Comparison of ENCODE assay signal across 19 cellular contexts in genomic region chr15:99143230-99143629, GRCh38. TPM values are rescaled to one million over a fixed set of nuclear protein-coding genes. Genes with fewer than 3 reads are reported as not detected.
DNase-seq lines count a peak whose midpoint lies in the region; ATAC-seq, FAIRE-seq and TF ChIP-seq lines count a peak whose summit lies in the region.
"Had no signal": no experiment of that assay in that cellular context is flagged by ENCODE, and none has a peak within 500 bp of the region (broad histone marks: within the 10 kb centered on the region; RNA-seq: fewer than 3 reads in every experiment).

No MANE protein-coding gene starts in this region.

- no peak overlapping the region for H3K4me3 Mint-ChIP-seq in neural progenitor cell
- H3K4me3 Mint-ChIP-seq: activated naive CD4-positive, alpha-beta T cell treated with anti-CD3 and anti-CD28 coated beads for 36 hours; CD8-positive, alpha-beta T cell; naive thymus-derived CD8-positive, alpha-beta T cell had no signal

- H3K9me3 ChIP-seq in left ventricle myocardium inferior (replicated peaks) (no peaks in the 10 kb centered on the region), heart left ventricle (no peaks in the 10 kb centered on the region), H1 (ENCODE audit: insufficient read depth in 2 of 2, low read depth in 1 of 2, low read length in 1 of 2) (no peaks in the 10 kb centered on the region), neural progenitor cell (ENCODE audit: low read depth) (no peaks in the 10 kb centered on the region)
- H3K9me3 ChIP-seq: tibial nerve had no signal

- H3K4me1 ChIP-seq in left ventricle myocardium inferior (peaks cover 37% of the 10 kb centered on the region), heart left ventricle (peaks cover 0 to 26% (median 7%) of the 10 kb centered on the region in 12 donors), H1 (replicated peaks in 1 of 4; ENCODE audit: control insufficient read depth in 3 of 4, insufficient read depth in 4 of 4, low read length in 3 of 4) (peaks cover 5 to 27% (median 17%) of the 10 kb centered on the region in 4 experiments), neural progenitor cell (peaks cover 27% of the 10 kb centered on the region)

- intact Hi-C loops in left ventricle myocardium inferior (cut with micrococcal nuclease) (no loop called here), heart left ventricle (cut with DNase I) (loop anchor here in 1 of 10 donors (5.0 kb wide), 1 partner anchor 36 kb away; the partner anchor contains the start of gene SYNM), sciatic nerve (cut with DNase I) (no loop called here)

- H3K27me3 ChIP-seq in left ventricle myocardium inferior (ENCODE audit: low read depth) = no peaks in the 10 kb centered on the region
- H3K27me3 ChIP-seq in heart left ventricle = no peaks in the 10 kb centered on the region
- no peaks in the 10 kb centered on the region for H3K27me3 ChIP-seq in H1 (replicated peaks in 1 of 4; ENCODE audit: control insufficient read depth in 3 of 4, extremely low read depth in 1 of 4, insufficient read depth in 3 of 4, low read length in 3 of 4)
- H3K27me3 ChIP-seq in neural progenitor cell = no peaks in the 10 kb centered on the region
- H3K27me3 ChIP-seq: brain microvascular endothelial cell, tibial nerve had no signal

- H2BK20ac ChIP-seq in H1 (ENCODE audit: low read length) = no peak overlapping the region

- peak overlapping the region; percentile 10 to 32; a peak in 1 of 4 replicates for H3K4me2 ChIP-seq in H1 (ENCODE audit: insufficient read depth in 1 of 2, low read depth in 2 of 2, low read length in 2 of 2)
- H3K4me2 ChIP-seq in neural progenitor cell = peak overlapping the region; percentile 70

- H2AFZ ChIP-seq in H1 (ENCODE audit: low read length) = no peak overlapping the region
- no peak overlapping the region for H2AFZ ChIP-seq in neural progenitor cell (replicated peaks)

- no peak overlapping the region for H3K4ac ChIP-seq in H1 (replicated peaks; ENCODE audit: insufficient read length, low read depth, low read length)

- H3K9ac ChIP-seq in H1 (replicated peaks in 1 of 4; ENCODE audit: extremely low read depth in 1 of 4, low read depth in 3 of 4, low read length in 3 of 4) = no peak overlapping the region
- H3K9ac ChIP-seq in neural progenitor cell = no peak overlapping the region

- TF ChIP-seq CTCF in left ventricle myocardium inferior (IDR thresholded peaks at IDR 0.05; ENCODE audit: borderline replicate concordance) (no peak), heart left ventricle (IDR thresholded peaks at IDR 0.05) (no peak), H1 (IDR thresholded peaks at IDR 0.05; ENCODE audit: control extremely low read depth in 1 of 3, insufficient read depth in 1 of 3, low read depth in 1 of 3, low read length in 3 of 3) (no peak), neural progenitor cell (IDR thresholded peaks at IDR 0.05) (no peak)

- H3K79me1 ChIP-seq in H1 (ENCODE audit: low read depth, low read length) = no peaks in the 10 kb centered on the region

- H3K56ac ChIP-seq in H1 (replicated peaks; ENCODE audit: insufficient read length, low read depth, low read length) = no peak overlapping the region

- ATAC-seq in heart left ventricle = no peak
- ATAC-seq in GM21737 (IDR thresholded peaks at IDR 0.05; ENCODE audit: unreplicated experiment) = no peak
- no peak for ATAC-seq in sciatic nerve
- ATAC-seq: CD8-positive, alpha-beta T cell; naive thymus-derived CD8-positive, alpha-beta T cell had no signal

- POLR2A ChIA-PET in H1 (lab: Charles Lee; ENCODE audit: partially characterized antibody) = no interaction called here

- no peak for TF ChIP-seq RAD21 in H1 (IDR thresholded peaks at IDR 0.05 in 1 of 2, conservative IDR thresholded peaks at IDR 0.05 in 1 of 2; ENCODE audit: low read depth in 2 of 2, low read length in 2 of 2)

- no peak overlapping the region for H2BK12ac ChIP-seq in H1 (ENCODE audit: low read depth, low read length)

- peaks cover 27% of the 10 kb centered on the region for H3F3A ChIP-seq in neural progenitor cell (ENCODE audit: low read depth)

- peak overlapping the region; percentile 71 for H3K27ac ChIP-seq in left ventricle myocardium inferior (replicated peaks)
- peak overlapping the region in 3 of 12 donors; percentile 27 to 98 (median 65) for H3K27ac ChIP-seq in heart left ventricle
- H3K27ac ChIP-seq in H1 (ENCODE audit: low read depth, low read length) = no peak overlapping the region
- peak overlapping the region; percentile 83 for H3K27ac ChIP-seq in neural progenitor cell
- H3K27ac ChIP-seq: brain microvascular endothelial cell had no signal

- no peaks in the 10 kb centered on the region for H3K9me3 Mint-ChIP-seq in neural progenitor cell
- H3K9me3 Mint-ChIP-seq: activated naive CD4-positive, alpha-beta T cell treated with anti-CD3 and anti-CD28 coated beads for 36 hours; CD8-positive, alpha-beta T cell; naive thymus-derived CD8-positive, alpha-beta T cell had no signal

- no peak overlapping the region for H3K23ac ChIP-seq in H1 (ENCODE audit: insufficient read length)

- H2BK5ac ChIP-seq in H1 (ENCODE audit: low read depth, low read length) = no peak overlapping the region

- H4K20me1 ChIP-seq in H1 (replicated peaks in 1 of 2; ENCODE audit: control insufficient read depth in 1 of 2, insufficient read depth in 2 of 2, low read length in 2 of 2) (no peaks in the 10 kb centered on the region), neural progenitor cell (ENCODE audit: low read depth) (no peaks in the 10 kb centered on the region)

- no peak for TF ChIP-seq EP300 in H1 (IDR thresholded peaks at IDR 0.05; ENCODE audit: borderline replicate concordance in 1 of 2, low read depth in 2 of 2, low read length in 2 of 2)

- H3K79me2 ChIP-seq in H1 (ENCODE audit: control insufficient read depth in 1 of 2, insufficient read depth in 2 of 2, low read length in 2 of 2) (no peaks in the 10 kb centered on the region), neural progenitor cell (ENCODE audit: low read depth) (no peaks in the 10 kb centered on the region)

- WGBS in heart left ventricle, 4 donors = 80 to 86% (median 84%) methylated on average over 3 of the region's 3 CpGs
- 43% methylated on average over 3 of the region's 3 CpGs; no CpG with 5 or more reads in 1 of the 2 experiments for WGBS in H1 (ENCODE audit: extremely low coverage in 1 of 2, insufficient coverage in 1 of 2, insufficient read length in 1 of 2, insufficient replicate concordance in 2 of 2, low coverage in 1 of 2, low lambda C conversion rate in 2 of 2, missing lambda C conversion rate in 1 of 2), 2 experiments

- no peak overlapping the region for H3K14ac ChIP-seq in H1 (ENCODE audit: insufficient read length)

- peaks cover 14% of the 10 kb centered on the region for H3K36me3 Mint-ChIP-seq in neural progenitor cell
- H3K36me3 Mint-ChIP-seq: CD8-positive, alpha-beta T cell; naive thymus-derived CD8-positive, alpha-beta T cell had no signal

- H4K8ac ChIP-seq in H1 (ENCODE audit: extremely low read depth, insufficient read depth, low read length) = no peak overlapping the region

- no peak overlapping the region for H4K5ac ChIP-seq in H1 (ENCODE audit: insufficient read length, low read depth, low read length)

- H3K27me3 Mint-ChIP-seq in neural progenitor cell (ENCODE audit: insufficient read depth, low read depth) = peaks cover 2% of the 10 kb centered on the region
- H3K27me3 Mint-ChIP-seq: naive thymus-derived CD8-positive, alpha-beta T cell had no signal

- H2BK15ac ChIP-seq in H1 (ENCODE audit: low read length) = no peak overlapping the region

- no peak overlapping the region for H2BK120ac ChIP-seq in H1 (replicated peaks; ENCODE audit: low read depth, low read length)

- TF ChIP-seq POLR2A in heart left ventricle (IDR thresholded peaks at IDR 0.05) = no peak
- TF ChIP-seq POLR2A in H1 (IDR thresholded peaks at IDR 0.05; ENCODE audit: control extremely low read depth in 1 of 2, low read depth in 2 of 2, low read length in 2 of 2) = no peak

- peaks cover 35% of the 10 kb centered on the region for H3K4me1 Mint-ChIP-seq in neural progenitor cell
- H3K4me1 Mint-ChIP-seq: naive thymus-derived CD8-positive, alpha-beta T cell had no signal

- DNase-seq in left ventricle myocardium inferior = no peak
- no peak for DNase-seq in heart left ventricle
- no peak for DNase-seq in H1 (ENCODE audit: low read depth in 1 of 2, low spot score in 2 of 2)
- no peak for DNase-seq in neural progenitor cell (ENCODE audit: low spot score)
- no peak for DNase-seq in sciatic nerve (ENCODE audit: low spot score)
- DNase-seq in glomerular visceral epithelial cell (ENCODE audit: extremely low spot score) = no peak
- DNase-seq in 8988T = no peak
- DNase-seq: ACHN; activated CD4-positive, CD25-positive, alpha-beta regulatory T cell treated with anti-CD3 and anti-CD28 coated beads, Interleukin-2, amount 50 U/mL, for 72 hours; activated naive CD4-positive, alpha-beta T cell treated with anti-CD3 and anti-CD28 coated beads for 36 hours; brain microvascular endothelial cell; CD8-positive, alpha-beta T cell; EL; H7; MM.1S; naive thymus-derived CD8-positive, alpha-beta T cell; stimulated activated CD4-positive, alpha-beta T cell treated with anti-CD3 and anti-CD28 coated beads, Interleukin-4, amount 100 ng/mL, for 4 hours had no signal

- H3K4me3 ChIP-seq in left ventricle myocardium inferior (no peak overlapping the region), heart left ventricle (no peak overlapping the region), H1 (ENCODE audit: extremely low read depth in 1 of 4, insufficient read depth in 2 of 4, low read depth in 3 of 4, low read length in 4 of 4) (no peak overlapping the region), neural progenitor cell (peak overlapping the region; percentile 19)
- H3K4me3 ChIP-seq: tibial nerve had no signal

- no peak for FAIRE-seq in H1 (lab: Jason Lieb, UNC)

- H3K36me3 ChIP-seq in left ventricle myocardium inferior = peaks cover 5% of the 10 kb centered on the region
- H3K36me3 ChIP-seq in heart left ventricle = peaks cover 0 to 17% (median 6%) of the 10 kb centered on the region in 9 donors
- no peaks in the 10 kb centered on the region for H3K36me3 ChIP-seq in H1 (ENCODE audit: control insufficient read depth in 2 of 4, insufficient read depth in 4 of 4, low read length in 3 of 4)
- H3K36me3 ChIP-seq in neural progenitor cell = no peaks in the 10 kb centered on the region

- H3K27ac Mint-ChIP-seq in neural progenitor cell = peak overlapping the region; percentile 89
- H3K27ac Mint-ChIP-seq: activated naive CD4-positive, alpha-beta T cell treated with anti-CD3 and anti-CD28 coated beads for 36 hours; CD8-positive, alpha-beta T cell; naive thymus-derived CD8-positive, alpha-beta T cell had no signal

- H3K23me2 ChIP-seq in H1 (ENCODE audit: low read depth, low read length) = no peaks in the 10 kb centered on the region

- no peak overlapping the region for H4K91ac ChIP-seq in H1 (replicated peaks; ENCODE audit: insufficient read length, low read length)

- CTCF ChIA-PET in H1 (lab: Charles Lee; ENCODE audit: partially characterized antibody) = interaction anchor here (1.0 to 2.5 kb wide), 5 partner anchors 13 to 42 kb away, joined by 3 to 11 read pairs (median 3); no protein-coding TSS in a partner anchor

- H3K18ac ChIP-seq in H1 (ENCODE audit: extremely low read depth, low read length) = no peak overlapping the region

- no peak overlapping the region for H2AK5ac ChIP-seq in H1 (ENCODE audit: low read depth, low read length)

RNA-seq across cellular contexts. Expression of gene SYNM, which starts 38.4 kb away (rescaled TPM):
- 378 TPM for total RNA-seq in left ventricle myocardium inferior
- total RNA-seq in heart left ventricle = 100 to 1,000 TPM; 197 to 455 (median 311) TPM
- 100 to 1,000 TPM; 113 to 154 TPM for polyA plus RNA-seq in heart left ventricle
- total RNA-seq in H1 (2021; fragmentation: NEBNext Ultra II Directional; extraction: Animal tissue kit (Norgen Biotek cat#: 25700)) = 2.0 and 2.2 TPM in 2 replicates
- 0.67 and 0.89 TPM in 2 replicates for polyA plus RNA-seq in H1 (2011; rRNA removed)
- 0.85 TPM for polyA plus RNA-seq in H1 (2011; cell fraction: cytosol; rRNA removed)
- 2.4 TPM for polyA plus RNA-seq in H1 (2011; cell fraction: nucleus; rRNA removed)
- polyA plus RNA-seq in H1 (2012, experiment 1 of 2) = 1.9 to 2.2 TPM (median 2.1 TPM) in 4 replicates
- polyA plus RNA-seq in H1 (2012, experiment 2 of 2) = 0.31 TPM
- polyA plus RNA-seq in H1 (2013, experiment 1 of 2) = 1.0 TPM
- polyA plus RNA-seq in H1 (2013, experiment 2 of 2) = 0.98 TPM
- polyA minus RNA-seq in H1 (2011; rRNA and poly(A)+ RNA removed) = 0.95 and 1.4 TPM in 2 replicates
- polyA minus RNA-seq in H1 (2011; cell fraction: cytosol; rRNA and poly(A)+ RNA removed) = 1.1 TPM
- 1.7 TPM for polyA minus RNA-seq in H1 (2011; cell fraction: nucleus; rRNA and poly(A)+ RNA removed)
- total RNA-seq in neural progenitor cell (ENCODE audit: low replicate concordance) = 0.84 and 0.97 TPM in 2 replicates
- 33.7 TPM for total RNA-seq in sciatic nerve

Comparison
In these comparisons a context has a peak if more than half of its experiments do, and no peak if none do; other contexts are left out.
1. RNA of gene SYNM, which starts 38.4 kb away (total RNA-seq): 378 TPM in left ventricle myocardium inferior (single experiment), 197 to 455 TPM in heart left ventricle and 33.7 TPM in sciatic nerve (single experiment); 2.0 to 2.2 TPM in H1 and 0.84 to 0.97 TPM in neural progenitor cell; every median in the first group is over 10 times any median in the second.